Comparison of ENCODE assay signal across 8 cellular contexts in the genomic region with DNA sequence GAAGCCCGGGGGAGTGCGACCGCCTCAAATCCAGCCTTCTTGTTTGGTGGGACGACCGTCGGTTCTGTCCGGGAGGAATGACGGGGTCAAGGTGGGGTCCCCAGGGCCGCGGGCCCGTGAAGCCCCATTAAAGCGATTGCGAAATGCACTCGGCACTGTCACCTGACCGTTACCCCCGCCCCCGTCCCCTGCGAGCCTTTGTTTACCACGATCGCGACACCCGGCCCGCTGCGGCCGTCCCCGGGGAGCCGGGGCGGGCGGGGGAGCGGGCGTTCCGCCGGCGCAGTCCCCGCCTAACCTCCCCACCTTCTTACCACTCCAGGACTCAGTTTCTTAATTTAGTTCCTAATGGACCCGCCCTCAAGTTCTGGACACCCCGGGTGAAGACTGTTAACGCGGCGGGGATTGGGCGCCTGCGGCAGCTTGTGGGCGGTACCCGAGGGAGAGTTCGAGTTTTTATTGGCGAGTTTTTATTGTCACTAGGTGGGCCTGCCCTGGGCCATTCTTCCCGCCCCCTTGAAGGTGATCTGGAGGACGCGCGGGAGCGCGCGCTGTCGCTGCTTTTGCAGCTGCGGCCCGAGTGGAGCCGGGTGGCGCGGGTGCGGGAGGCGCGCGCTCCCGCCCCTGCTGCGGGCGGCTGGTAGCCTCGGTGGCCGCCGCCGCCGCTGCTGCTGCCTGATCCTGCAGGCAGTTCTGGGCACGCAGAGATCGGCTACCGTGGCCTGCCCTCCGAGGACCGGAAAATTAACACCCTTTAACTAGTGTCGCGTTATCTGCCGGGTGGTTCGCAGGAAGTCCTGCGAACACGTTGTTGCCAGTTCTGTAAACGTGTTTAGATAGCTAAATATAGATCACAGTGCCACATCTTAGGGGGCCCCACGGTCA. TPM values are rescaled to one million over a fixed set of nuclear protein-coding genes. Genes with fewer than 3 reads are reported as not detected.
DNase-seq lines count a peak whose midpoint lies in the region; ATAC-seq, FAIRE-seq and TF ChIP-seq lines count a peak whose summit lies in the region.

No MANE protein-coding gene starts in this region.

- TF ChIP-seq POLR2A in GM12892 (IDR thresholded peaks at IDR 0.05; ENCODE audit: low read depth, low read length), result peak; percentile 72; the same call in 1 of the 2 replicates
- peak; percentile 38 to 63 for TF ChIP-seq POLR2A in tibial nerve (IDR thresholded peaks at IDR 0.05)

- H3K4me2 ChIP-seq in parathyroid adenoma (ENCODE audit: low read length), result peak overlapping the region; percentile 77

- FAIRE-seq in GM12892 (lab: Jason Lieb, UNC), result peak; percentile 91

- H3K79me2 ChIP-seq in parathyroid adenoma, result peaks cover 36% of the 10 kb centered on the region

- H2AFZ ChIP-seq in parathyroid adenoma, result peak overlapping the region; percentile 72

- intact Hi-C loops in cardiac septum (cut with DNase I), result loop anchor here (1.0 to 2.0 kb wide), 2 partner anchors 52 to 62 kb away; no protein-coding TSS in a partner anchor

- H3K9me3 ChIP-seq in parathyroid adenoma (ENCODE audit: control insufficient read depth, low read length), result no peaks in the 10 kb centered on the region
- H3K9me3 ChIP-seq in tibial nerve, result no peaks in the 10 kb centered on the region

- peak; percentile 89 for ATAC-seq in HG02840 (IDR thresholded peaks at IDR 0.05; ENCODE audit: low FRiP score, unreplicated experiment)

- DNase-seq in GM12892 (ENCODE audit: insufficient read length), result peak; percentile 58
- DNase-seq in NCI-H1436 (lab: John Stamatoyannopoulos, UW), result peak; percentile 99
- peak; percentile 97 for DNase-seq in SW480 (ENCODE audit: low spot score)
- DNase-seq in cardiac septum (ENCODE audit: low spot score), result peak; percentile 97
- DNase-seq in tibial nerve (ENCODE audit: low spot score in 2 of 2), result peak; percentile 85 to 88

- peak; percentile 20 to 69 for TF ChIP-seq EP300 in tibial nerve (IDR thresholded peaks at IDR 0.05)

- 0 to 1% (median 1%) methylated on average over 83 to 84 of the region's 84 CpGs for WGBS in adipose tissue, 3 donors
- 0 to 1% methylated on average over 42 to 81 of the region's 84 CpGs for WGBS in tibial nerve, 2 donors

- H3K4me1 ChIP-seq in parathyroid adenoma (no peaks in the 10 kb centered on the region), tibial nerve (peaks cover 0 to 29% (median 10%) of the 10 kb centered on the region in 4 donors)

- peak overlapping the region; percentile 62 for H3K27ac ChIP-seq in adipose tissue (ENCODE audit: low read depth, low read length)
- H3K27ac ChIP-seq in parathyroid adenoma, result peak overlapping the region; percentile 99
- peak overlapping the region; percentile 98 to 100 (median 100) for H3K27ac ChIP-seq in tibial nerve

- H3K27me3 ChIP-seq in parathyroid adenoma (ENCODE audit: control insufficient read depth, insufficient read depth, low read length) (no peaks in the 10 kb centered on the region), tibial nerve (no peaks in the 10 kb centered on the region)

- H3K4me3 ChIP-seq in parathyroid adenoma (ENCODE audit: low read depth, low read length) (peak overlapping the region; percentile 99), tibial nerve (peak overlapping the region; percentile 80 to 97 (median 88))

- H3K36me3 ChIP-seq in parathyroid adenoma (ENCODE audit: control insufficient read depth, insufficient read depth, low read length), result no peaks in the 10 kb centered on the region
- H3K36me3 ChIP-seq in tibial nerve, result no peaks in the 10 kb centered on the region

- peak overlapping the region; percentile 96 for H3K9ac ChIP-seq in parathyroid adenoma

- TF ChIP-seq CTCF in parathyroid adenoma (IDR thresholded peaks at IDR 0.05), result no peak
- TF ChIP-seq CTCF in tibial nerve (IDR thresholded peaks at IDR 0.05), result no peak

RNA-seq across cellular contexts. Expression of gene KLHL24, which starts 1.0 kb away (rescaled TPM):
- 5.8 TPM for polyA plus RNA-seq in GM12892 (2012; ENCODE audit: missing spikeins)
- 10 to 100 TPM; 10.1 to 15.6 (median 10.8) TPM for polyA plus RNA-seq in adipose tissue
- 134 TPM for total RNA-seq in cardiac septum
- total RNA-seq in tibial nerve, result 100 to 1,000 TPM in 1 of 4 donors, 10 to 100 TPM in 3; 42.6 to 125 (median 92.5) TPM

Comparison
In these comparisons a context has a peak if more than half of its experiments do, and no peak if none do; other contexts are left out.
1. Peak in every context shown above with its lines: DNase-seq, ATAC-seq, H3K4me3 ChIP-seq and H3K27ac ChIP-seq.